In the genomic region with DNA sequence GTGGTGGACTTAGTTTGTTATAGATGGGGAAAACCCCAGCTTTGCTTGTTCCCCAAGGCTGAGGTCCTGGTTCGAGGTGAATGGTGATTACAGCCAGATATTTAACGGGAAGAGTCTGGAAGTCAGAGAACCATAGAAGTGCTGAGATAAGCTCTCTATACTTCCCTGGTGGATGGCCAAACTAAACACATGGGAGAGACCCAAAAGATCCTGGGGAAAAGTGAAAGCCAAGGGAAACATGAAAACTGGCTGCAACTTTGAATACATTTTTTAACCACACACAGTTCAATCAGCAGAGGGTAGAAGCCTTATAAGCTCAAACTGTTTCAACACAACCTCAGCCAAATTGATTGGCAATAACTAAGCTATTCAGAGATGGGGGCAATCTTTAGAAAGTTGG, we compare ENCODE assay signal across 25 cellular contexts. TPM values are rescaled to one million over a fixed set of nuclear protein-coding genes. Genes with fewer than 3 reads are reported as not detected.
"Had no signal": no experiment of that assay in that cellular context is flagged by ENCODE, and none has a peak within 500 bp of the region (broad histone marks: within the 10 kb centered on the region; RNA-seq: fewer than 3 reads in every experiment).

No MANE protein-coding gene starts in this region.

- DNase-seq: activated CD4-positive, alpha-beta T cell treated with anti-CD3 and anti-CD28 coated beads, Interleukin-2, amount 10 ng/mL, durations not matched to agents 7 days and 5 days; activated CD4-positive, CD25-positive, alpha-beta regulatory T cell treated with anti-CD3 and anti-CD28 coated beads, Interleukin-2, amount 50 U/mL, for 72 hours; activated CD8-positive, alpha-beta memory T cell treated with anti-CD3 and anti-CD28 coated beads, Interleukin-2, amount 10 ng/mL, durations not matched to agents 7 days and 5 days; activated CD8-positive, alpha-beta T cell treated with anti-CD3 and anti-CD28 coated beads for 36 hours; activated gamma-delta T cell treated with Interleukin-2 at 50 U/mL for 16 hours; aorta; effector CD8-positive, alpha-beta T cell; foreskin keratinocyte; immature natural killer cell; left lung; naive thymus-derived CD8-positive, alpha-beta T cell; sigmoid colon; stimulated activated CD4-positive, alpha-beta T cell treated with anti-CD3 and anti-CD28 coated beads, Interleukin-12 subunit alpha, Interleukin-12 subunit beta, amount 100 ng/mL, for 4 hours; stimulated activated CD4-positive, alpha-beta T cell treated with anti-CD3 and anti-CD28 coated beads, Interleukin-4, amount 100 ng/mL, for 4 hours; stimulated activated naive CD8-positive, alpha-beta T cell treated with anti-CD3 and anti-CD28 coated beads, Interleukin-15, Interleukin-2, amounts not matched to agents 100 U/mL and 50 U/mL, for 24 hours; substantia nigra; T-cell; thyroid gland; upper lobe of right lung; WERI-Rb-1 had no signal

- H3K9me3 ChIP-seq: left lung, sigmoid colon, thyroid gland, upper lobe of right lung had no signal

- H3K4me3 ChIP-seq: cardiac muscle cell, left lung, lung, sigmoid colon, thyroid gland, upper lobe of right lung had no signal

- H3K27me3 ChIP-seq: cardiac muscle cell, foreskin keratinocyte, left lung, sigmoid colon, thyroid gland, upper lobe of right lung had no signal

- H3K36me3 ChIP-seq: cardiac muscle cell, left lung, sigmoid colon, thyroid gland, upper lobe of right lung, WERI-Rb-1 had no signal

- H3K27me3 Mint-ChIP-seq: activated CD8-positive, alpha-beta T cell treated with anti-CD3 and anti-CD28 coated beads for 36 hours; dendritic cell treated with granulocyte-macrophage colony-stimulating factor and Interleukin-4, amounts not matched to agents 40 ng/mL and 50 ng/mL, for 4 days had no signal

- H3K4me1 Mint-ChIP-seq: activated naive CD4-positive, alpha-beta T cell treated with anti-CD3 and anti-CD28 coated beads, Interleukin-2, amount 50 U/mL, for 24 hours; immature natural killer cell; naive thymus-derived CD8-positive, alpha-beta T cell; T-cell had no signal

- H3K27ac Mint-ChIP-seq: activated CD4-positive, alpha-beta T cell treated with anti-CD3 and anti-CD28 coated beads, Interleukin-2, amount 10 ng/mL, durations not matched to agents 7 days and 5 days; activated CD8-positive, alpha-beta memory T cell treated with anti-CD3 and anti-CD28 coated beads, Interleukin-2, amount 10 ng/mL, durations not matched to agents 7 days and 5 days; activated CD8-positive, alpha-beta T cell treated with anti-CD3 and anti-CD28 coated beads for 36 hours; activated naive CD4-positive, alpha-beta T cell treated with anti-CD3 and anti-CD28 coated beads, Interleukin-2, amount 50 U/mL, for 24 hours; dendritic cell treated with granulocyte-macrophage colony-stimulating factor and Interleukin-4, amounts not matched to agents 40 ng/mL and 50 ng/mL, for 4 days; immature natural killer cell; mesothelial cell of epicardium; naive thymus-derived CD8-positive, alpha-beta T cell; T-cell had no signal

- H3K4me3 Mint-ChIP-seq: activated CD4-positive, alpha-beta T cell treated with anti-CD3 and anti-CD28 coated beads, Interleukin-2, amount 10 ng/mL, durations not matched to agents 7 days and 5 days; activated CD8-positive, alpha-beta memory T cell treated with anti-CD3 and anti-CD28 coated beads, Interleukin-2, amount 10 ng/mL, durations not matched to agents 7 days and 5 days; activated CD8-positive, alpha-beta T cell treated with anti-CD3 and anti-CD28 coated beads for 36 hours; activated naive CD4-positive, alpha-beta T cell treated with anti-CD3 and anti-CD28 coated beads, Interleukin-2, amount 50 U/mL, for 24 hours; dendritic cell treated with granulocyte-macrophage colony-stimulating factor and Interleukin-4, amounts not matched to agents 40 ng/mL and 50 ng/mL, for 4 days; immature natural killer cell; mesothelial cell of epicardium; naive thymus-derived CD8-positive, alpha-beta T cell; T-cell had no signal

- H3K9me3 Mint-ChIP-seq: activated CD4-positive, alpha-beta T cell treated with anti-CD3 and anti-CD28 coated beads, Interleukin-2, amount 10 ng/mL, durations not matched to agents 7 days and 5 days; activated CD8-positive, alpha-beta T cell treated with anti-CD3 and anti-CD28 coated beads for 36 hours; activated naive CD4-positive, alpha-beta T cell treated with anti-CD3 and anti-CD28 coated beads, Interleukin-2, amount 50 U/mL, for 24 hours; dendritic cell treated with granulocyte-macrophage colony-stimulating factor and Interleukin-4, amounts not matched to agents 40 ng/mL and 50 ng/mL, for 4 days; immature natural killer cell; naive thymus-derived CD8-positive, alpha-beta T cell; T-cell had no signal

- H3K4me1 ChIP-seq: foreskin keratinocyte, left lung, sigmoid colon, thyroid gland, upper lobe of right lung had no signal

- H3K27ac ChIP-seq: cardiac muscle cell, foreskin keratinocyte, left lung, sigmoid colon, thyroid gland, upper lobe of right lung, WERI-Rb-1 had no signal

- H3K36me3 Mint-ChIP-seq: activated CD8-positive, alpha-beta memory T cell treated with anti-CD3 and anti-CD28 coated beads, Interleukin-2, amount 10 ng/mL, durations not matched to agents 7 days and 5 days; activated naive CD4-positive, alpha-beta T cell treated with anti-CD3 and anti-CD28 coated beads, Interleukin-2, amount 50 U/mL, for 24 hours; immature natural killer cell; mesothelial cell of epicardium; naive thymus-derived CD8-positive, alpha-beta T cell; T-cell had no signal

RNA-seq across cellular contexts. Expression of gene SRPX, which starts 29.3 kb away (rescaled TPM):
- total RNA-seq: activated CD8-positive, alpha-beta T cell treated with anti-CD3 and anti-CD28 coated beads for 36 hours; naive thymus-derived CD8-positive, alpha-beta T cell had no signal
- polyA plus RNA-seq: immature natural killer cell; naive thymus-derived CD8-positive, alpha-beta T cell had no signal
